In the genomic region with DNA sequence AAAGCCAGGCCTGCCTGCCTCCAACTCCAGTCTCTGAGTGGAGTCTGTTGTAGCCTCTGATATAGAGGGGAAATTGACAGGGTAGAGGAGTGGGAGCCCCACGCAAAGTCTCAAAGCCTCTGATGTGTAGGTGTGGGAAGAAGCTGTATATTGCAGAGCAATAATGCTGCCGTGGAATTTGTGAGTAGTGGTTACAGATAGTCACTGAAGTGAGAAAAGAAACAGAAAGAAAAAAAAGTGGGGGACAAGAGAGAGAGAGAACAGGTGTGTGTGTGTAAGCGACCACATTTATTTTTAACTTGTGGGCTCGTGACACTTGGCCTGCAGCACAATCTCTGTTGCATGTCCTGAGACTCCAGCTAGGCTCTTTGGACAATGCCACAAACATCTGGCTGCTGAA, we compare ENCODE assay signal across 12 cellular contexts.
DNase-seq lines count a peak whose midpoint lies in the region; ATAC-seq and TF ChIP-seq lines count a peak whose summit lies in the region.
"Had no signal": no experiment of that assay in that cellular context is flagged by ENCODE, and none has a peak within 500 bp of the region (broad histone marks: within the 10 kb centered on the region; RNA-seq: fewer than 3 reads in every experiment).

No MANE protein-coding gene starts in this region.

- H3K4me3 ChIP-seq in mucosa of descending colon = no peak overlapping the region
- H3K4me3 ChIP-seq in H7 (ENCODE audit: insufficient read depth, low read depth, low read length) = no peak overlapping the region
- H3K4me3 ChIP-seq: adrenal gland, left ventricle myocardium inferior had no signal

- no peaks in the 10 kb centered on the region for H3K9me3 ChIP-seq in mucosa of descending colon
- H3K9me3 ChIP-seq: adrenal gland had no signal

- DNase-seq in mucosa of descending colon (peak in 1 of 3 donors; percentile 8), NCI-H2171 (lab: John Stamatoyannopoulos, UW) (no peak), MCF 10A (ENCODE audit: unreplicated experiment) (no peak), H7 (no peak)
- DNase-seq in stimulated activated CD4-positive, alpha-beta T cell treated with anti-CD3 and anti-CD28 coated beads, Interleukin-4, amount 100 ng/mL, for 1 hour = no peak
- DNase-seq: adrenal gland, left ventricle myocardium inferior, NCI-H2029, occipital lobe had no signal

- no peaks in the 10 kb centered on the region for H3K27me3 ChIP-seq in H7 (ENCODE audit: control insufficient read depth, insufficient read depth, low read length)
- H3K27me3 ChIP-seq: adrenal gland had no signal

- intact Hi-C loops in mucosa of descending colon (cut with DNase I, micrococcal nuclease) = no loop called here
- intact Hi-C loops in MCF 10A (cut with micrococcal nuclease) = no loop called here

- H3K36me3 Mint-ChIP-seq in MCF 10A (ENCODE audit: insufficient read depth, unreplicated experiment) = no peaks in the 10 kb centered on the region

- peak; percentile 88 for ATAC-seq in GM18873 (IDR thresholded peaks at IDR 0.05; ENCODE audit: low FRiP score, unreplicated experiment)
- peak; percentile 93 for ATAC-seq in GM21576 (IDR thresholded peaks at IDR 0.05; ENCODE audit: unreplicated experiment)
- peak; percentile 96 for ATAC-seq in HG03095 (IDR thresholded peaks at IDR 0.05; ENCODE audit: unreplicated experiment)
- peak; percentile 37 for ATAC-seq in mucosa of descending colon

- H3K36me3 ChIP-seq in mucosa of descending colon (ENCODE audit: low read depth) (no peaks in the 10 kb centered on the region), H7 (replicated peaks; ENCODE audit: control insufficient read depth, insufficient read depth, low read length) (no peaks in the 10 kb centered on the region)
- H3K36me3 ChIP-seq: adrenal gland, left ventricle myocardium inferior had no signal

- POLR2A ChIA-PET in MCF 10A (lab: Yijun Ruan, JAX) = no interaction called here

- no peaks in the 10 kb centered on the region for H3K4me1 Mint-ChIP-seq in MCF 10A (ENCODE audit: insufficient read depth, unreplicated experiment)

- CTCF ChIA-PET in MCF 10A (lab: Yijun Ruan, JAX) = interaction anchor here (0.9 to 1.1 kb wide), 2 partner anchors 8 to 44 kb away, joined by 3 to 4 read pairs; no protein-coding TSS in a partner anchor

- H3K4me1 ChIP-seq in mucosa of descending colon (ENCODE audit: low read depth) = no peaks in the 10 kb centered on the region
- H3K4me1 ChIP-seq: adrenal gland, left ventricle myocardium inferior had no signal

- H3K27me3 Mint-ChIP-seq in MCF 10A (ENCODE audit: insufficient read depth, unreplicated experiment) = peaks cover 16% of the 10 kb centered on the region

- no peak overlapping the region for H3K27ac Mint-ChIP-seq in MCF 10A (ENCODE audit: low read depth, unreplicated experiment)

- TF ChIP-seq CTCF in mucosa of descending colon (IDR thresholded peaks at IDR 0.05) (no peak), MCF 10A (IDR thresholded peaks at IDR 0.05; ENCODE audit: unreplicated experiment) (no peak)

- H3K9me3 Mint-ChIP-seq in MCF 10A (ENCODE audit: unreplicated experiment) = peaks cover 15% of the 10 kb centered on the region

- BruUV-seq in MCF 10A (replicated peaks; lab: Mats Ljungman, UMichigan) = no TSS peak

- H3K4me3 Mint-ChIP-seq in MCF 10A (ENCODE audit: unreplicated experiment) = no peak overlapping the region

Comparison
In these comparisons a context has a peak if more than half of its experiments do, and no peak if none do; other contexts are left out.
1. ATAC-seq: peak in every context shown above with its lines; median percentile 96 in HG03095; 93 in GM21576; 88 in GM18873; 37 in mucosa of descending colon.